ENCODE assay signal across 9 cellular contexts in genomic region chr2:159285433-159285832, GRCh38. TPM values are rescaled to one million over a fixed set of nuclear protein-coding genes. Genes with fewer than 3 reads are reported as not detected.
DNase-seq lines count a peak whose midpoint lies in the region; TF ChIP-seq lines count a peak whose summit lies in the region.
"Had no signal": no experiment of that assay in that cellular context is flagged by ENCODE, and none has a peak within 500 bp of the region (broad histone marks: within the 10 kb centered on the region; RNA-seq: fewer than 3 reads in every experiment).

No MANE protein-coding gene starts in this region.

- H3K9ac ChIP-seq in adipocyte (ENCODE audit: low read length) (peak overlapping the region; percentile 92), liver (ENCODE audit: low read depth in 1 of 2, low read length in 2 of 2) (peak overlapping the region; percentile 20 to 63)

- intact Hi-C loops in activated CD4-positive, alpha-beta T cell treated with anti-CD3 and anti-CD28 coated beads, Interleukin-2, amount 10 ng/mL, durations not matched to agents 24 days and 14 days (cut with micrococcal nuclease): loop anchor here (10.0 kb wide), 1 partner anchor 609 kb away; no protein-coding TSS in a partner anchor

- H3K27me3 Mint-ChIP-seq in activated CD4-positive, alpha-beta T cell treated with anti-CD3 and anti-CD28 coated beads, Interleukin-2, amount 10 ng/mL, durations not matched to agents 24 days and 14 days: no peaks in the 10 kb centered on the region

- TF ChIP-seq CTCF in liver (IDR thresholded peaks at IDR 0.05; ENCODE audit: low read depth, low read length, missing input control): no peak

- H3K4me1 Mint-ChIP-seq in activated CD4-positive, alpha-beta T cell treated with anti-CD3 and anti-CD28 coated beads, Interleukin-2, amount 10 ng/mL, durations not matched to agents 24 days and 14 days: peaks cover 13% of the 10 kb centered on the region

- H3K27ac Mint-ChIP-seq in activated CD4-positive, alpha-beta T cell treated with anti-CD3 and anti-CD28 coated beads, Interleukin-2, amount 10 ng/mL, durations not matched to agents 24 days and 14 days: no peak overlapping the region

- H3K4me3 ChIP-seq in adipocyte (ENCODE audit: low read length) (peak overlapping the region; percentile 86), liver (ENCODE audit: low read depth in 1 of 3, low read length in 3 of 3) (peak overlapping the region; percentile 64 to 87 (median 65))
- no peak overlapping the region for H3K4me3 ChIP-seq in effector memory CD4-positive, alpha-beta T cell (ENCODE audit: insufficient read depth, low read depth, low read length, poor library complexity, severe bottlenecking)

- TF ChIP-seq RAD21 in liver (IDR thresholded peaks at IDR 0.05): no peak

- H3K27me3 ChIP-seq in adipocyte (replicated peaks; ENCODE audit: control insufficient read depth, insufficient read depth, low read length): no peaks in the 10 kb centered on the region
- no peaks in the 10 kb centered on the region for H3K27me3 ChIP-seq in liver (ENCODE audit: control insufficient read depth in 4 of 4, insufficient read depth in 4 of 4, low read length in 3 of 4)
- H3K27me3 ChIP-seq in effector memory CD4-positive, alpha-beta T cell (replicated peaks; ENCODE audit: control insufficient read depth, insufficient read depth, low read length, poor library complexity, severe bottlenecking): no peaks in the 10 kb centered on the region

- DNase-seq in activated CD4-positive, alpha-beta T cell treated with anti-CD3 and anti-CD28 coated beads, Interleukin-2, amount 10 ng/mL, durations not matched to agents 24 days and 14 days: no peak
- no peak for DNase-seq in activated CD4-positive, alpha-beta T cell treated with anti-CD3 and anti-CD28 coated beads for 1 hour
- DNase-seq in adipocyte (ENCODE audit: low read depth) (no peak), EL (no peak), NCI-H1105 treated with DMSO at 0.1 percent for 48 hours (lab: John Stamatoyannopoulos, UW) (no peak)
- DNase-seq in effector memory CD4-positive, alpha-beta T cell: no peak
- DNase-seq: activated CD8-positive, alpha-beta memory T cell treated with anti-CD3 and anti-CD28 coated beads for 24 hours had no signal

- H3K27ac ChIP-seq in liver (ENCODE audit: low read depth in 1 of 2, low read length in 2 of 2): peak overlapping the region; percentile 91 to 94
- peak overlapping the region; percentile 85 for H3K27ac ChIP-seq in temporal lobe (ENCODE audit: low read depth, low read length)
- H3K27ac ChIP-seq in effector memory CD4-positive, alpha-beta T cell (ENCODE audit: insufficient read depth, low read length, poor library complexity, severe bottlenecking): no peak overlapping the region

- H3K36me3 Mint-ChIP-seq in activated CD4-positive, alpha-beta T cell treated with anti-CD3 and anti-CD28 coated beads, Interleukin-2, amount 10 ng/mL, durations not matched to agents 24 days and 14 days (ENCODE audit: low read depth): peaks cover 2% of the 10 kb centered on the region

- H3K36me3 ChIP-seq in adipocyte (ENCODE audit: control insufficient read depth, insufficient read depth, low read length, severe bottlenecking): peaks cover 3% of the 10 kb centered on the region
- peaks cover 0 to 4% (median 0%) of the 10 kb centered on the region in 4 donors for H3K36me3 ChIP-seq in liver (ENCODE audit: control insufficient read depth in 4 of 4, insufficient read depth in 3 of 4, low read depth in 1 of 4, low read length in 3 of 4)
- no peaks in the 10 kb centered on the region for H3K36me3 ChIP-seq in effector memory CD4-positive, alpha-beta T cell (ENCODE audit: control insufficient read depth, insufficient read depth, low read length)

- H3K4me1 ChIP-seq in adipocyte (ENCODE audit: control insufficient read depth, insufficient read depth, low read length): peaks cover 15% of the 10 kb centered on the region
- H3K4me1 ChIP-seq in liver (ENCODE audit: control insufficient read depth in 4 of 4, insufficient read depth in 4 of 4, low read length in 3 of 4): peaks cover 2 to 7% (median 5%) of the 10 kb centered on the region in 4 donors
- H3K4me1 ChIP-seq in effector memory CD4-positive, alpha-beta T cell (ENCODE audit: control insufficient read depth, insufficient read depth, low read length, poor library complexity, severe bottlenecking): peaks cover 10% of the 10 kb centered on the region

- no peaks in the 10 kb centered on the region for H3K9me3 Mint-ChIP-seq in activated CD4-positive, alpha-beta T cell treated with anti-CD3 and anti-CD28 coated beads, Interleukin-2, amount 10 ng/mL, durations not matched to agents 24 days and 14 days

- peak overlapping the region; percentile 83 for H3K4me3 Mint-ChIP-seq in activated CD4-positive, alpha-beta T cell treated with anti-CD3 and anti-CD28 coated beads, Interleukin-2, amount 10 ng/mL, durations not matched to agents 24 days and 14 days

- WGBS in liver: 84% methylated on average over 11 of the region's 11 CpGs

- no peaks in the 10 kb centered on the region for H3K9me3 ChIP-seq in adipocyte (ENCODE audit: control insufficient read depth, low read length)
- H3K9me3 ChIP-seq in liver (ENCODE audit: control insufficient read depth in 4 of 4, low read length in 3 of 4): no peaks in the 10 kb centered on the region
- no peaks in the 10 kb centered on the region for H3K9me3 ChIP-seq in effector memory CD4-positive, alpha-beta T cell (ENCODE audit: control insufficient read depth, low read length)

TF ChIP-seq in liver, 16 proteins besides CTCF, POLR2A, EP300 and RAD21:
- TF ChIP-seq ZBTB33 (IDR thresholded peaks at IDR 0.05) (no peak), FOXA2 (IDR thresholded peaks at IDR 0.05) (no peak), MAX (IDR thresholded peaks at IDR 0.05) (no peak), REST (IDR thresholded peaks at IDR 0.05) (no peak), YY1 (IDR thresholded peaks at IDR 0.05) (no peak), JUND (IDR thresholded peaks at IDR 0.05) (no peak), EGR1 (IDR thresholded peaks at IDR 0.05; ENCODE audit: low read depth in 2 of 2) (no peak), GABPA (IDR thresholded peaks at IDR 0.05 in 1 of 2, conservative IDR thresholded peaks at IDR 0.05 in 1 of 2) (no peak), HNF4G (IDR thresholded peaks at IDR 0.05) (no peak), HNF4A (conservative IDR thresholded peaks at IDR 0.05) (no peak), NR2F2 (IDR thresholded peaks at IDR 0.05) (no peak), FOXA1 (IDR thresholded peaks at IDR 0.05) (no peak), TAF1 (conservative IDR thresholded peaks at IDR 0.05) (no peak), SP1 (IDR thresholded peaks at IDR 0.05) (no peak), RXRA (IDR thresholded peaks at IDR 0.05) (no peak), ATF3 (IDR thresholded peaks at IDR 0.05) (no peak)
TF ChIP-seq in liver: peak in this region for 0.

RNA-seq across cellular contexts. Expression of gene WDSUB1, which starts 1.1 kb away (rescaled TPM):
- 5.6 and 5.7 TPM in 2 replicates for total RNA-seq in activated CD4-positive, alpha-beta T cell treated with anti-CD3 and anti-CD28 coated beads, Interleukin-2, amount 10 ng/mL, durations not matched to agents 24 days and 14 days
- total RNA-seq in liver (1 to 10 TPM; 3.4 to 6.1 TPM), temporal lobe (15.2 TPM)
- polyA plus RNA-seq in liver: 1 to 10 TPM; 2.0 to 5.3 TPM
